Comparison of ENCODE assay signal across 10 cellular contexts in genomic region chr3:152386208-152386607, GRCh38.
DNase-seq lines count a peak whose midpoint lies in the region; ATAC-seq and TF ChIP-seq lines count a peak whose summit lies in the region.
"Had no signal": no experiment of that assay in that cellular context is flagged by ENCODE, and none has a peak within 500 bp of the region (broad histone marks: within the 10 kb centered on the region; RNA-seq: fewer than 3 reads in every experiment).

No MANE protein-coding gene starts in this region.

- no peak for TF ChIP-seq POLR2A in heart left ventricle (IDR thresholded peaks at IDR 0.05)
- TF ChIP-seq POLR2A in uterus (IDR thresholded peaks at IDR 0.05), result no peak

- H3K4me3 Mint-ChIP-seq in naive thymus-derived CD8-positive, alpha-beta T cell, result peak overlapping the region in 5 of 10 donors; percentile 3 to 43 (median 8)
- H3K4me3 Mint-ChIP-seq in stimulated activated naive CD8-positive, alpha-beta T cell treated with anti-CD3 and anti-CD28 coated beads, Interleukin-15, amount 100 ng/mL, for 72 hours, result no peak overlapping the region

- CTCF ChIA-PET in OCI-LY7 (lab: Charles Lee; ENCODE audit: unreplicated experiment), result no interaction called here

- no peaks in the 10 kb centered on the region for H3K27me3 Mint-ChIP-seq in naive thymus-derived CD8-positive, alpha-beta T cell
- H3K27me3 Mint-ChIP-seq in stimulated activated naive CD8-positive, alpha-beta T cell treated with anti-CD3 and anti-CD28 coated beads, Interleukin-15, amount 100 ng/mL, for 72 hours, result no peaks in the 10 kb centered on the region

- DNase-seq in heart left ventricle (no peak), right cardiac atrium (no peak), ascending aorta (ENCODE audit: low spot score in 2 of 2) (no peak), uterus (no peak), OCI-LY7 (ENCODE audit: low spot score) (no peak), NCI-H2107 (lab: John Stamatoyannopoulos, UW) (no peak)
- no peak for DNase-seq in naive thymus-derived CD8-positive, alpha-beta T cell
- DNase-seq in stimulated activated naive CD8-positive, alpha-beta T cell treated with anti-CD3 and anti-CD28 coated beads, Interleukin-15, amount 100 ng/mL, for 72 hours, result no peak
- DNase-seq: MV-4-11, NCI-H446 treated with DMSO at 0.1 percent for 48 hours had no signal

- no peak overlapping the region for H3K4me3 ChIP-seq in heart left ventricle
- no peak overlapping the region for H3K4me3 ChIP-seq in right cardiac atrium (ENCODE audit: low read length)
- H3K4me3 ChIP-seq in ascending aorta, result peak overlapping the region in 1 of 2 donors; percentile 12
- H3K4me3 ChIP-seq in uterus, result no peak overlapping the region
- H3K4me3 ChIP-seq in OCI-LY7 (ENCODE audit: low read depth, low read length, poor library complexity, severe bottlenecking), result no peak overlapping the region

- peaks cover 42% of the 10 kb centered on the region for H4K20me1 ChIP-seq in OCI-LY7 (ENCODE audit: insufficient read depth, low read length)

- no peak overlapping the region for H3K4me2 ChIP-seq in OCI-LY7 (ENCODE audit: low read length)

- peaks cover 0 to 49% (median 0%) of the 10 kb centered on the region in 3 donors for H3K36me3 Mint-ChIP-seq in naive thymus-derived CD8-positive, alpha-beta T cell

- H3K27me3 ChIP-seq in heart left ventricle (no peaks in the 10 kb centered on the region), right cardiac atrium (ENCODE audit: control insufficient read depth, insufficient read depth) (no peaks in the 10 kb centered on the region), ascending aorta (no peaks in the 10 kb centered on the region), uterus (no peaks in the 10 kb centered on the region)

- POLR2A ChIA-PET in naive thymus-derived CD8-positive, alpha-beta T cell (lab: Charles Lee), result interaction anchor here (1.6 kb wide), 1 partner anchor 116 kb away, joined by 4 read pairs; no protein-coding TSS in a partner anchor
- POLR2A ChIA-PET in OCI-LY7 (lab: Charles Lee), result interaction anchor here (0.7 to 2.5 kb wide), 6 partner anchors 9 to 226 kb away, joined by 3 to 16 read pairs (median 6); no protein-coding TSS in a partner anchor

- H3K27ac Mint-ChIP-seq in naive thymus-derived CD8-positive, alpha-beta T cell, result peak overlapping the region in 9 of 10 donors; percentile 7 to 87 (median 70)
- no peak overlapping the region for H3K27ac Mint-ChIP-seq in stimulated activated naive CD8-positive, alpha-beta T cell treated with anti-CD3 and anti-CD28 coated beads, Interleukin-15, amount 100 ng/mL, for 72 hours

- H3K4me1 Mint-ChIP-seq in naive thymus-derived CD8-positive, alpha-beta T cell, result peaks cover 27 to 85% (median 75%) of the 10 kb centered on the region in 4 donors
- peaks cover 65% of the 10 kb centered on the region for H3K4me1 Mint-ChIP-seq in stimulated activated naive CD8-positive, alpha-beta T cell treated with anti-CD3 and anti-CD28 coated beads, Interleukin-15, amount 100 ng/mL, for 72 hours

- no TSS peak for BruUV-seq in OCI-LY7 (replicated peaks; lab: Mats Ljungman, UMichigan)

- intact Hi-C loops in heart left ventricle (cut with DNase I) (loop anchor here in 1 of 10 donors (10.0 kb wide), 1 partner anchor 61 kb away; no protein-coding TSS in a partner anchor), right cardiac atrium (cut with DNase I) (no loop called here), ascending aorta (cut with DNase I) (no loop called here), uterus (cut with DNase I; ENCODE audit: low total_unique reads) (no loop called here), OCI-LY7 (cut with micrococcal nuclease; ENCODE audit: unreplicated experiment) (no loop called here)

- H2AFZ ChIP-seq in OCI-LY7 (ENCODE audit: low read length), result no peak overlapping the region

- peaks cover 97% of the 10 kb centered on the region for H3K79me2 ChIP-seq in OCI-LY7 (ENCODE audit: insufficient read depth, low read depth, low read length)

- no peak for TF ChIP-seq CTCF in heart left ventricle (IDR thresholded peaks at IDR 0.05)
- TF ChIP-seq CTCF in ascending aorta (IDR thresholded peaks at IDR 0.05), result no peak
- TF ChIP-seq CTCF in uterus (IDR thresholded peaks at IDR 0.05), result no peak
- TF ChIP-seq CTCF in OCI-LY7 (conservative IDR thresholded peaks at IDR 0.05; ENCODE audit: low read length), result no peak

- H3K4me1 ChIP-seq in heart left ventricle (peaks cover 17 to 95% (median 83%) of the 10 kb centered on the region in 12 donors), right cardiac atrium (ENCODE audit: control insufficient read depth, insufficient read depth, low read length) (peaks cover 4% of the 10 kb centered on the region), ascending aorta (peaks cover 20 to 67% of the 10 kb centered on the region in 2 donors), uterus (peaks cover 6 to 27% of the 10 kb centered on the region in 2 donors), OCI-LY7 (ENCODE audit: insufficient read depth, low read length, poor library complexity, severe bottlenecking) (peaks cover 6% of the 10 kb centered on the region)

- H3K9me3 ChIP-seq in heart left ventricle (no peaks in the 10 kb centered on the region), right cardiac atrium (ENCODE audit: control insufficient read depth, low read length) (no peaks in the 10 kb centered on the region), ascending aorta (no peaks in the 10 kb centered on the region), uterus (no peaks in the 10 kb centered on the region), OCI-LY7 (ENCODE audit: low read length) (no peaks in the 10 kb centered on the region)

- no peak for ATAC-seq in heart left ventricle
- ATAC-seq in right cardiac atrium, result no peak
- no peak for ATAC-seq in naive thymus-derived CD8-positive, alpha-beta T cell
- ATAC-seq in stimulated activated naive CD8-positive, alpha-beta T cell treated with anti-CD3 and anti-CD28 coated beads, Interleukin-15, amount 100 ng/mL, for 72 hours, result no peak

- no peaks in the 10 kb centered on the region for H3K9me3 Mint-ChIP-seq in naive thymus-derived CD8-positive, alpha-beta T cell
- no peaks in the 10 kb centered on the region for H3K9me3 Mint-ChIP-seq in stimulated activated naive CD8-positive, alpha-beta T cell treated with anti-CD3 and anti-CD28 coated beads, Interleukin-15, amount 100 ng/mL, for 72 hours

- H3K27ac ChIP-seq in heart left ventricle (peak overlapping the region; percentile 30 to 81 (median 66)), right cardiac atrium (ENCODE audit: low read length) (no peak overlapping the region), ascending aorta (peak overlapping the region; percentile 68 to 78), uterus (peak overlapping the region; percentile 74 to 80), OCI-LY7 (ENCODE audit: low read depth, low read length, poor library complexity, severe bottlenecking) (no peak overlapping the region)

- H3K36me3 ChIP-seq in heart left ventricle (peaks cover 0 to 6% (median 0%) of the 10 kb centered on the region in 9 donors), ascending aorta (no peaks in the 10 kb centered on the region), uterus (no peaks in the 10 kb centered on the region), OCI-LY7 (ENCODE audit: insufficient read depth, low read length) (peaks cover 10% of the 10 kb centered on the region; the same call in 1 of the 2 replicates)

- no peaks in the 10 kb centered on the region for H3K9me2 ChIP-seq in OCI-LY7 (ENCODE audit: insufficient read depth, low read length)

Comparison
In these comparisons a context has a peak if more than half of its experiments do, and no peak if none do; other contexts are left out.
1. H3K27ac ChIP-seq: peak in heart left ventricle (12 of 12), ascending aorta (2 of 2) and uterus (2 of 2); none in right cardiac atrium (single experiment) and OCI-LY7 (single experiment).
2. H3K27ac Mint-ChIP-seq: peak in naive thymus-derived CD8-positive, alpha-beta T cell (9 of 10); none in stimulated activated naive CD8-positive, alpha-beta T cell treated with anti-CD3 and anti-CD28 coated beads, Interleukin-15, amount 100 ng/mL, for 72 hours (0 of 2).